In the genomic region with DNA sequence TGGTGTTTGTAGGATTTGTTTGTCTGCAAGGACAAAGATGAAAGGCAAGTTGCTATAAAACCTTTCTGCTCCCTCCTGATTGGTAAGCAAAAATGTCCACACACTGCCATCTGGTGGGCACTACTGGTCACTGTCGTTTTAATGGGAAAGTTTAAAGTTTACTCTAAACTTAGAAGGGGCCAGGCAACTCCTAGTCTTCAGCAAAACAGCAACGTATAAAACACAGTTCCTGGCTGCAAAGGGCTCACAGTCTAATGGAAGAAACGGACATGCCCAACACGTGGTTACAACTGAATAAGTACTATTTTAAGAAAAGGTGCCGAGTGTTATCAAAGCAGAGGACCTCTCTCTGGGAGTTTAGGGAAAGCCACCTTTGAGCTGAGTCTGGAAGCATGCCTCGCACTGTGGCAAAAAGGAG, we compare ENCODE assay signal across 8 cellular contexts.
A peak's percentile ranks its signal among the peaks of the same experiment; 100 is the strongest.
DNase-seq lines count a peak whose midpoint lies in the region; ATAC-seq and TF ChIP-seq lines count a peak whose summit lies in the region.

No MANE protein-coding gene starts in this region.

- ATAC-seq in HG03095 (IDR thresholded peaks at IDR 0.05; ENCODE audit: unreplicated experiment) = no peak

- in situ Hi-C loops in astrocyte of the cerebellum (cut with HindIII; ENCODE audit: low sequenced_read_pairs) = loop anchor here (5.0 kb wide), 1 partner anchor 191 kb away; no protein-coding TSS in a partner anchor

- DNase-seq in GM03348 (ENCODE audit: low spot score) (peak; percentile 80), HCEC 1CT (peak; percentile 58), NCI-H1092 (lab: John Stamatoyannopoulos, UW) (peak; percentile 38), T-helper 22 cell (ENCODE audit: low read depth) (peak; percentile 24), astrocyte of the cerebellum (ENCODE audit: low read depth) (peak; percentile 51), hippocampal formation (lab: John Stamatoyannopoulos, UW) (peak; percentile 41 to 65), skeletal muscle cell (ENCODE audit: low read depth) (peak; percentile 39)

- TF ChIP-seq CTCF in astrocyte of the cerebellum (IDR thresholded peaks at IDR 0.05; ENCODE audit: low read depth, low read length, missing control alignments) = peak; percentile 71

- H3K4me3 ChIP-seq in astrocyte of the cerebellum (ENCODE audit: low read depth, low read length) = no peak overlapping the region
- no peak overlapping the region for H3K4me3 ChIP-seq in skeletal muscle cell (ENCODE audit: low read depth, low read length)

Comparison
In these comparisons a context has a peak if more than half of its experiments do, and no peak if none do; other contexts are left out.
1. DNase-seq: peak in every context shown above with its lines; median percentile 80 in GM03348; 58 in HCEC 1CT; 53 in hippocampal formation; 51 in astrocyte of the cerebellum; 39 in skeletal muscle cell; 38 in NCI-H1092; 24 in T-helper 22 cell.